Comparison of ENCODE assay signal across 1 cellular context in the genomic region with DNA sequence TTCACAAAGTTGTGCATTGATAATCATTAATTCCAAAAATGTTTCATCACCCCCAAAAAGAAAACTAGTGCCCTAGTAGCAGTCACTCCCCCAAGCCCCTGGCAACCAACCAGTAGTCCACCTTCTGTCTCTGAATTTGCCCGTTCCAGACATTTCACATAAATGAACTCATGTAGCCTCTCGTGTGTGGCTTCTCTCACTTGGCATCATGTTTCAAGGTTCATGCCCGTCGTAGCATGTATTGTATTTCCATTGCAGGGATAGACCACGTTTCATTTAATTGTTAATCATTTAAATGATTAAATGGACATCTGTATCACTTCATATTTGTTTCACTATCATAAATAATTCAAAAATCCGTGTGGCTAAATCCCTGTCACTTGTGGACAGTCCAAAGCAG.
TF ChIP-seq lines count a peak whose summit lies in the region.

No MANE protein-coding gene starts in this region.

TF ChIP-seq in K562, 482 proteins besides CTCF, POLR2A, EP300 and RAD21:
- TF ChIP-seq, protein P1, sequence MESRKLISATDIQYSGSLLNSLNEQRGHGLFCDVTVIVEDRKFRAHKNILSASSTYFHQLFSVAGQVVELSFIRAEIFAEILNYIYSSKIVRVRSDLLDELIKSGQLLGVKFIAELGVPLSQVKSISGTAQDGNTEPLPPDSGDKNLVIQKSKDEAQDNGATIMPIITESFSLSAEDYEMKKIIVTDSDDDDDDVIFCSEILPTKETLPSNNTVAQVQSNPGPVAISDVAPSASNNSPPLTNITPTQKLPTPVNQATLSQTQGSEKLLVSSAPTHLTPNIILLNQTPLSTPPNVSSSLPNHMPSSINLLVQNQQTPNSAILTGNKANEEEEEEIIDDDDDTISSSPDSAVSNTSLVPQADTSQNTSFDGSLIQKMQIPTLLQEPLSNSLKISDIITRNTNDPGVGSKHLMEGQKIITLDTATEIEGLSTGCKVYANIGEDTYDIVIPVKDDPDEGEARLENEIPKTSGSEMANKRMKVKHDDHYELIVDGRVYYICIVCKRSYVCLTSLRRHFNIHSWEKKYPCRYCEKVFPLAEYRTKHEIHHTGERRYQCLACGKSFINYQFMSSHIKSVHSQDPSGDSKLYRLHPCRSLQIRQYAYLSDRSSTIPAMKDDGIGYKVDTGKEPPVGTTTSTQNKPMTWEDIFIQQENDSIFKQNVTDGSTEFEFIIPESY (CRISPR knock-in tag; IDR thresholded peaks at IDR 0.05) = no peak
- TF ChIP-seq, protein P2, sequence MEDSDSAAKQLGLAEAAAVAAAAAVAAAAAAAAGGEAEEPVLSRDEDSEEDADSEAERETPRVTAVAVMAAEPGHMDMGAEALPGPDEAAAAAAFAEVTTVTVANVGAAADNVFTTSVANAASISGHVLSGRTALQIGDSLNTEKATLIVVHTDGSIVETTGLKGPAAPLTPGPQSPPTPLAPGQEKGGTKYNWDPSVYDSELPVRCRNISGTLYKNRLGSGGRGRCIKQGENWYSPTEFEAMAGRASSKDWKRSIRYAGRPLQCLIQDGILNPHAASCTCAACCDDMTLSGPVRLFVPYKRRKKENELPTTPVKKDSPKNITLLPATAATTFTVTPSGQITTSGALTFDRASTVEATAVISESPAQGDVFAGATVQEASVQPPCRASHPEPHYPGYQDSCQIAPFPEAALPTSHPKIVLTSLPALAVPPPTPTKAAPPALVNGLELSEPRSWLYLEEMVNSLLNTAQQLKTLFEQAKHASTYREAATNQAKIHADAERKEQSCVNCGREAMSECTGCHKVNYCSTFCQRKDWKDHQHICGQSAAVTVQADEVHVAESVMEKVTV (CRISPR knock-in tag; IDR thresholded peaks at IDR 0.05) = no peak
- TF ChIP-seq ESRRA (IDR thresholded peaks at IDR 0.05; ENCODE audit: borderline replicate concordance, low read depth) (no peak), ZNF717 (CRISPR knock-in tag; IDR thresholded peaks at IDR 0.05) (no peak), ZNF584 (CRISPR knock-in tag; IDR thresholded peaks at IDR 0.05; ENCODE audit: low read depth) (no peak), NFIC (IDR thresholded peaks at IDR 0.05) (no peak), CHD2 (IDR thresholded peaks at IDR 0.05; ENCODE audit: low read depth, low read length) (no peak), SMC3 (conservative IDR thresholded peaks at IDR 0.05; ENCODE audit: insufficient read depth, low read depth, low read length) (no peak)
TF ChIP-seq in K562: peak in this region for 0.
